In genomic region chr20:4373454-4373853, GRCh38 we compare ENCODE assay signal across 32 cellular contexts.
"Had no signal": no experiment of that assay in that cellular context is flagged by ENCODE, and none has a peak within 500 bp of the region (broad histone marks: within the 10 kb centered on the region; RNA-seq: fewer than 3 reads in every experiment).

No MANE protein-coding gene starts in this region.

- H3K27ac ChIP-seq: adrenal gland, body of pancreas, breast epithelium, KMS-11, PC-9, RWPE1, VCaP had no signal

- H3K27me3 ChIP-seq: adrenal gland, body of pancreas, breast epithelium had no signal

- H3K4me2 ChIP-seq: KMS-11, PC-9 had no signal

- H3K36me3 Mint-ChIP-seq: T-cell had no signal

- H3K4me1 ChIP-seq: adrenal gland, body of pancreas, breast epithelium had no signal

- H3K4me3 ChIP-seq: adrenal gland, body of pancreas, breast epithelium, PC-9 had no signal

- H3K9me3 Mint-ChIP-seq: activated B cell treated with CpG ODN at 0.5 μM for 24 hours, T-cell had no signal

- H3K27ac Mint-ChIP-seq: activated B cell treated with CpG ODN at 0.5 μM for 24 hours; activated naive CD8-positive, alpha-beta T cell treated with anti-CD3 and anti-CD28 coated beads, Interleukin-2, amount 10 ng/mL, durations not matched to agents 7 days and 5 days; activated T-helper 1 cell treated with anti-CD3 and anti-CD28 coated beads, Interleukin-12 subunit alpha, Interleukin-12 subunit beta, Interleukin-2, Interleukin-4 antibody, amounts not matched to agents 30 ng/mL and 10 ng/mL and 1 ng/mL, durations not matched to agents 14 hours and 24 hours and 36 hours; T-cell had no signal

- H3K36me3 ChIP-seq: adrenal gland, breast epithelium had no signal

- H2AFZ ChIP-seq: PC-9 had no signal

- DNase-seq: activated B cell treated with CpG ODN at 0.5 μM for 24 hours; activated CD4-positive, alpha-beta T cell treated with anti-CD3 and anti-CD28 coated beads, Interleukin-2, amount 50 U/mL, for 4 hours; activated CD8-positive, alpha-beta memory T cell treated with anti-CD3 and anti-CD28 coated beads, Interleukin-2, amount 50 U/mL, for 4 hours; activated effector memory CD4-positive, alpha-beta T cell treated with Interleukin-2 at 50 U/mL for 16 hours; activated naive CD4-positive, alpha-beta T cell treated with anti-CD3 and anti-CD28 coated beads, Interleukin-2, amount 50 U/mL, for 16 hours; activated naive CD8-positive, alpha-beta T cell treated with anti-CD3 and anti-CD28 coated beads, Interleukin-2, amount 10 ng/mL, durations not matched to agents 7 days and 5 days; activated T-cell treated with anti-CD3 and anti-CD28 coated beads for 4 hours; adrenal gland; body of pancreas; MM.1S; MV-4-11; NCI-H1092; NCI-H1436 treated with DMSO at 0.1 percent for 48 hours; NCI-H1694 treated with DMSO at 0.1 percent for 48 hours; NCI-H2029 treated with DMSO at 0.1 percent for 48 hours; NCI-H2107; NCI-H2171; NCI-H510A; NCI-H526; NK-92 treated with Interleukin-12 subunit alpha and Interleukin-12 subunit beta, amount 100 ng/mL, for 24 hours; PC-9; SIG-M5; T-cell; T-helper 2 cell; T-helper 9 cell had no signal

- H3K9me3 ChIP-seq: adrenal gland, body of pancreas, breast epithelium had no signal

- H3K4me3 Mint-ChIP-seq: activated B cell treated with CpG ODN at 0.5 μM for 24 hours; activated naive CD8-positive, alpha-beta T cell treated with anti-CD3 and anti-CD28 coated beads, Interleukin-2, amount 10 ng/mL, durations not matched to agents 7 days and 5 days; activated T-helper 1 cell treated with anti-CD3 and anti-CD28 coated beads, Interleukin-12 subunit alpha, Interleukin-12 subunit beta, Interleukin-2, Interleukin-4 antibody, amounts not matched to agents 30 ng/mL and 10 ng/mL and 1 ng/mL, durations not matched to agents 14 hours and 24 hours and 36 hours; T-cell had no signal

- ATAC-seq: body of pancreas, Right ventricle myocardium inferior, SK-N-SH treated with all-trans-retinoic acid at 6 μM for 48 hours, T-cell had no signal
